9 cellular contexts compared by ENCODE assay signal in the genomic region with DNA sequence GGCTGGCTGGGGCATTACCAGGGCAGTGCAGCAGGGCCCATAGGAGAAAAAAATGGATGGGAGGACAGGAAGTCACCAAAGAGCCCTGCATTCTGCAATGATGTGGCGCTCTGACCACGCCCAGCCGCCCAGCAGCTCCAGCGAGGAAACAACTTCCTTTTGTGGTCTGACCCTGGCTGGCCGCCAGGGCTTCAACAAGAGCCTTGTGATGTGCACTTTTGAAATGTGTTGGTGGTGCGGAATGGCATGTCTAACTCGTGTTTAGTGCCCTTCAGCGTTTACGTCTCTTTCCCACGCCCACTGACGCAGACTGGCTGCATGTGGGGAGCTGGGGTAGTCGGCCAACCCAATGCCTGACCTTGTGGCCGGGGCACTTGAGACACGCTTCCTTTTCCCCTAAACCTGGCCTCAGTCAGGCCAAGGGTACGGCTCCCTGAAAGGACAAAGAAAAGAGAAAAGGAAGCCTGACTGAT.
DNase-seq lines count a peak whose midpoint lies in the region; ATAC-seq lines count a peak whose summit lies in the region.
"Had no signal": no experiment of that assay in that cellular context is flagged by ENCODE, and none has a peak within 500 bp of the region (broad histone marks: within the 10 kb centered on the region; RNA-seq: fewer than 3 reads in every experiment).

No MANE protein-coding gene starts in this region.

- peak; percentile 95 for ATAC-seq in GM21390 (IDR thresholded peaks at IDR 0.05; ENCODE audit: unreplicated experiment)
- ATAC-seq in activated naive CD8-positive, alpha-beta T cell treated with anti-CD3 and anti-CD28 coated beads, Interleukin-2, amount 50 U/mL, for 24 hours = peak; percentile 91
- ATAC-seq in right cardiac atrium = peak; percentile 89 to 93
- ATAC-seq: Panc1 had no signal

- peaks cover 5% of the 10 kb centered on the region for H3K4me1 ChIP-seq in right cardiac atrium (ENCODE audit: control insufficient read depth, insufficient read depth, low read length)

- H3K9me3 Mint-ChIP-seq in activated naive CD8-positive, alpha-beta T cell treated with anti-CD3 and anti-CD28 coated beads, Interleukin-2, amount 50 U/mL, for 24 hours = no peaks in the 10 kb centered on the region

- no peaks in the 10 kb centered on the region for H3K27me3 ChIP-seq in right cardiac atrium (ENCODE audit: control insufficient read depth, insufficient read depth)

- intact Hi-C loops in right cardiac atrium (cut with DNase I) = no loop called here

- DNase-seq in COLO829 (ENCODE audit: low spot score) (peak; percentile 99), HT1080 (ENCODE audit: low read depth) (peak; percentile 97), T follicular helper cell (ENCODE audit: low read depth) (peak; percentile 70), right cardiac atrium (peak; percentile 91 to 97 (median 96)), cerebellar nuclear complex (lab: John Stamatoyannopoulos, UW) (no peak)
- peak; percentile 86 for DNase-seq in activated naive CD8-positive, alpha-beta T cell treated with anti-CD3 and anti-CD28 coated beads, Interleukin-2, amount 50 U/mL, for 24 hours
- DNase-seq in stimulated activated CD4-positive, alpha-beta T cell treated with anti-CD3 and anti-CD28 coated beads, Interleukin-12 subunit alpha, Interleukin-12 subunit beta, amount 100 ng/mL, for 24 hours (ENCODE audit: low read depth in 2 of 2) = peak; percentile 54 to 80

- WGBS in right cardiac atrium = 33% methylated on average over 15 of the region's 15 CpGs

- H3K9me3 ChIP-seq in right cardiac atrium (ENCODE audit: control insufficient read depth, low read length) = no peaks in the 10 kb centered on the region

- peak overlapping the region; percentile 37 for H3K27ac ChIP-seq in right cardiac atrium (ENCODE audit: low read length)

- H3K27ac Mint-ChIP-seq in activated naive CD8-positive, alpha-beta T cell treated with anti-CD3 and anti-CD28 coated beads, Interleukin-2, amount 50 U/mL, for 24 hours = peak overlapping the region; percentile 75

- no peak overlapping the region for H3K4me3 ChIP-seq in right cardiac atrium (ENCODE audit: low read length)

- H3K36me3 Mint-ChIP-seq in activated naive CD8-positive, alpha-beta T cell treated with anti-CD3 and anti-CD28 coated beads, Interleukin-2, amount 50 U/mL, for 24 hours (ENCODE audit: low read depth) = no peaks in the 10 kb centered on the region

- peaks cover 25% of the 10 kb centered on the region for H3K4me1 Mint-ChIP-seq in activated naive CD8-positive, alpha-beta T cell treated with anti-CD3 and anti-CD28 coated beads, Interleukin-2, amount 50 U/mL, for 24 hours

- no peak overlapping the region for H3K4me3 Mint-ChIP-seq in activated naive CD8-positive, alpha-beta T cell treated with anti-CD3 and anti-CD28 coated beads, Interleukin-2, amount 50 U/mL, for 24 hours

- no peaks in the 10 kb centered on the region for H3K27me3 Mint-ChIP-seq in activated naive CD8-positive, alpha-beta T cell treated with anti-CD3 and anti-CD28 coated beads, Interleukin-2, amount 50 U/mL, for 24 hours

Comparison
In these comparisons a context has a peak if more than half of its experiments do, and no peak if none do; other contexts are left out.
1. DNase-seq: peak in COLO829 (single experiment), HT1080 (single experiment), T follicular helper cell (single experiment), activated naive CD8-positive, alpha-beta T cell treated with anti-CD3 and anti-CD28 coated beads, Interleukin-2, amount 50 U/mL, for 24 hours (single experiment), right cardiac atrium (3 of 3) and stimulated activated CD4-positive, alpha-beta T cell treated with anti-CD3 and anti-CD28 coated beads, Interleukin-12 subunit alpha, Interleukin-12 subunit beta, amount 100 ng/mL, for 24 hours (2 of 2); none in cerebellar nuclear complex (0 of 2).
2. Peak in every context shown above with its lines, with median percentiles within 50 percentile points of each other: ATAC-seq.